In the genomic region with DNA sequence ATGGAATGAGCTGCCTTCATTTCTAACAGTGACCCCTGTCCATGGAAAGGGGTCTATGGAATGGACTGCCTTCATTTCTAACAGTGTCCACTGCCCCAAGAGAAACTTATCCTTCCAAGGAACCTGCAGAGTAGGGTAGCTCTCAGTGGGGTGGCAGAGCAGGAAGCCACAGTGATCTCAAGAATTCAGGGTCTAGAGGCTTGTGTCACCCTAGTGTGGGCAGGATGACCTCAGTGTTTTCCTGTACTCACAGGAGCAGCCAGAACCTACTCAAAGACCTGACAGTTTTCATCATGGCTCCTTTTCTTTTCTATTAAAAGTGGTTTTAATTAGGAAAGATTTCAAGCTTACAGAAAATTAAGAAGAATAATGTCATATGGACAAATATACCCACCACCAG, we compare ENCODE assay signal across 17 cellular contexts. TPM values are rescaled to one million over a fixed set of nuclear protein-coding genes. Genes with fewer than 3 reads are reported as not detected.
DNase-seq lines count a peak whose midpoint lies in the region; ATAC-seq and TF ChIP-seq lines count a peak whose summit lies in the region.
"Had no signal": no experiment of that assay in that cellular context is flagged by ENCODE, and none has a peak within 500 bp of the region (broad histone marks: within the 10 kb centered on the region; RNA-seq: fewer than 3 reads in every experiment).

No MANE protein-coding gene starts in this region.

- TF ChIP-seq CTCF in natural killer cell (IDR thresholded peaks at IDR 0.05) (no peak), GM13976 (IDR thresholded peaks at IDR 0.05; ENCODE audit: borderline replicate concordance, control extremely low read depth, extremely low read depth, insufficient read depth, missing control alignments) (no peak)

- no peak overlapping the region for H3K27ac ChIP-seq in right cardiac atrium (ENCODE audit: low read length)

- no peaks in the 10 kb centered on the region for H3K9me3 Mint-ChIP-seq in activated CD4-positive, alpha-beta memory T cell treated with anti-CD3 and anti-CD28 coated beads, Interleukin-2, amount 10 ng/mL, durations not matched to agents 7 days and 5 days
- H3K9me3 Mint-ChIP-seq in natural killer cell, result no peaks in the 10 kb centered on the region
- H3K9me3 Mint-ChIP-seq: H9, neural crest cell had no signal

- no peaks in the 10 kb centered on the region for H3K36me3 Mint-ChIP-seq in activated CD4-positive, alpha-beta memory T cell treated with anti-CD3 and anti-CD28 coated beads, Interleukin-2, amount 10 ng/mL, durations not matched to agents 7 days and 5 days (ENCODE audit: low read depth)
- H3K36me3 Mint-ChIP-seq in natural killer cell, result no peaks in the 10 kb centered on the region

- DNase-seq in ELR (ENCODE audit: low read depth) (peak; percentile 32), natural killer cell (no peak), GM13976 (ENCODE audit: low spot score) (no peak), right cardiac atrium (no peak), GDM1 (lab: John Stamatoyannopoulos, UW) (no peak)
- peak; percentile 51 for DNase-seq in activated CD4-positive, alpha-beta memory T cell treated with anti-CD3 and anti-CD28 coated beads, Interleukin-2, amount 10 ng/mL, durations not matched to agents 7 days and 5 days
- DNase-seq: activated gamma-delta T cell, aorta, H9, islet precursor cell, KBM-7, NCI-H1092 treated with DMSO at 0.1 percent for 48 hours, NCI-H2107, OCI-M1, SK-N-SH had no signal

- H3K4me3 ChIP-seq in right cardiac atrium (ENCODE audit: low read length), result no peak overlapping the region

- in situ Hi-C loops in GM13976 (cut with MboI; ENCODE audit: low sequenced_read_pairs, unreplicated experiment), result loop anchor here (10.0 to 25.0 kb wide), 3 partner anchors 565 to 963 kb away; no protein-coding TSS in a partner anchor

- H3K4me1 Mint-ChIP-seq in activated CD4-positive, alpha-beta memory T cell treated with anti-CD3 and anti-CD28 coated beads, Interleukin-2, amount 10 ng/mL, durations not matched to agents 7 days and 5 days, result peaks cover 29% of the 10 kb centered on the region
- peaks cover 14 to 23% of the 10 kb centered on the region in 2 donors for H3K4me1 Mint-ChIP-seq in natural killer cell
- H3K4me1 Mint-ChIP-seq: H9, neural crest cell had no signal

- H3K4me1 ChIP-seq in right cardiac atrium (ENCODE audit: control insufficient read depth, insufficient read depth, low read length), result no peaks in the 10 kb centered on the region

- intact Hi-C loops in natural killer cell (cut with micrococcal nuclease) (no loop called here), right cardiac atrium (cut with DNase I) (no loop called here)

- no peaks in the 10 kb centered on the region for H3K27me3 ChIP-seq in right cardiac atrium (ENCODE audit: control insufficient read depth, insufficient read depth)

- POLR2A ChIA-PET in activated CD4-positive, alpha-beta memory T cell treated with anti-CD3 and anti-CD28 coated beads, Interleukin-2, amount 10 ng/mL, durations not matched to agents 7 days and 5 days (lab: Charles Lee), result interaction anchor here (0.5 kb wide), 1 partner anchor 572 kb away, joined by 4 read pairs; a partner anchor contains a TSS

- H3K27ac Mint-ChIP-seq in activated CD4-positive, alpha-beta memory T cell treated with anti-CD3 and anti-CD28 coated beads, Interleukin-2, amount 10 ng/mL, durations not matched to agents 7 days and 5 days, result no peak overlapping the region
- H3K27ac Mint-ChIP-seq in natural killer cell, result peak overlapping the region in 1 of 2 donors; percentile 26
- H3K27ac Mint-ChIP-seq: H9 had no signal

- CTCF ChIA-PET in activated CD4-positive, alpha-beta memory T cell treated with anti-CD3 and anti-CD28 coated beads, Interleukin-2, amount 10 ng/mL, durations not matched to agents 7 days and 5 days (lab: Charles Lee), result interaction anchor here (0.8 kb wide), 1 partner anchor 17 kb away, joined by 3 read pairs; no protein-coding TSS in a partner anchor

- no peak overlapping the region for H3K4me3 Mint-ChIP-seq in activated CD4-positive, alpha-beta memory T cell treated with anti-CD3 and anti-CD28 coated beads, Interleukin-2, amount 10 ng/mL, durations not matched to agents 7 days and 5 days
- H3K4me3 Mint-ChIP-seq in natural killer cell, result no peak overlapping the region
- H3K4me3 Mint-ChIP-seq: H9, neural crest cell had no signal

- no peaks in the 10 kb centered on the region for H3K9me3 ChIP-seq in right cardiac atrium (ENCODE audit: control insufficient read depth, low read length)
- H3K9me3 ChIP-seq: SK-N-SH had no signal

- ATAC-seq in GM21423 (IDR thresholded peaks at IDR 0.05; ENCODE audit: unreplicated experiment) (peak; percentile 26), natural killer cell (peak in 2 of 3 donors; percentile 28 to 43), right cardiac atrium (no peak)

- H3K27me3 Mint-ChIP-seq in activated CD4-positive, alpha-beta memory T cell treated with anti-CD3 and anti-CD28 coated beads, Interleukin-2, amount 10 ng/mL, durations not matched to agents 7 days and 5 days, result no peaks in the 10 kb centered on the region
- no peaks in the 10 kb centered on the region for H3K27me3 Mint-ChIP-seq in natural killer cell (ENCODE audit: low read depth in 2 of 2)

RNA-seq across cellular contexts. Expression of a gene that starts 27.5 kb away (rescaled TPM):
- total RNA-seq in activated CD4-positive, alpha-beta memory T cell treated with anti-CD3 and anti-CD28 coated beads, Interleukin-2, amount 10 ng/mL, durations not matched to agents 7 days and 5 days, result 100 to 1,000 TPM; 148 to 165 TPM
- total RNA-seq in natural killer cell (10 to 100 TPM; 78.9 to 95.1 (median 93.8) TPM), right cardiac atrium (10 to 100 TPM; 46.4 to 75.0 (median 51.4) TPM)
- 103 TPM for polyA plus RNA-seq in right cardiac atrium

RNA-seq across cellular contexts. Expression of a gene that starts 27.9 kb away (rescaled TPM):
- total RNA-seq in activated CD4-positive, alpha-beta memory T cell treated with anti-CD3 and anti-CD28 coated beads, Interleukin-2, amount 10 ng/mL, durations not matched to agents 7 days and 5 days, result 10 to 100 TPM; 30.0 to 31.9 TPM
- 10 to 100 TPM; 17.3 to 23.2 (median 20.7) TPM for total RNA-seq in natural killer cell
- total RNA-seq in right cardiac atrium, result 10 to 100 TPM; 13.1 to 26.3 (median 16.4) TPM
- polyA plus RNA-seq in right cardiac atrium, result 13.6 TPM

Comparison
In these comparisons a context has a peak if more than half of its experiments do, and no peak if none do; other contexts are left out.
1. DNase-seq: peak in ELR (single experiment) and activated CD4-positive, alpha-beta memory T cell treated with anti-CD3 and anti-CD28 coated beads, Interleukin-2, amount 10 ng/mL, durations not matched to agents 7 days and 5 days (single experiment); none in natural killer cell (single experiment), GM13976 (single experiment), right cardiac atrium (0 of 3) and GDM1 (single experiment).
2. ATAC-seq: peak in GM21423 (single experiment) and natural killer cell (2 of 3); none in right cardiac atrium (0 of 2).